ENCODE assay signal across 8 cellular contexts in the genomic region with DNA sequence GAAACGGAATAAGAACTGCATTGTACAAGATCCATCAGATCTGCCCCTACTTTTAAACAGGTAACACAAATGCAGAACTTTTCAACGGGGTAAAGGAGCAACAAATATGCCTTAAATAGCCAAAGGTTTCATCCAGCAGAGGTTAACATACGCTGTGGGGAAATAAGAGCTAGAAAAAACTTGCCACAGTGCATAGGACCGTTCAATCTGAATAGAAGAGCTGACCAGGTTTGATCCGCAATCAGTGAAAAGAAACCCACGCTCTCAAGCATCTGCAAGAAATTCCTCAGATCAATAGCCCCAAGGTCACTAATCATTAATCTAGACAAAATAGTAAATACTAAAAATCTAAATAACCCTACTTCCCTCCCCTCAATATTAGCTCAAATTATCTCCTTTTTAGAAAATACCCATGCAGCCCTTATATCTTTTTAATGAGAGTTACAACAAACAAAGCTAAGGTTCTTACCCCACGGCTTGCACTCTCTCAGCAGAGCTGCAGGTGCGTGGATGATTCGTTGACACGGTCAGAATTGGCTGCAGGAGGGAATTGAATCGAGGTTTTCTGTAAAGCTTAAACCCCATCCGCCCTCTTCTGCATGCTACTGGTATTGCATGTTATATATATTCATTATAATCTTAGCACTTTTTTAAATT. TPM values are rescaled to one million over a fixed set of nuclear protein-coding genes. Genes with fewer than 3 reads are reported as not detected.
DNase-seq lines count a peak whose midpoint lies in the region; ATAC-seq, FAIRE-seq and TF ChIP-seq lines count a peak whose summit lies in the region.

A gene with protein sequence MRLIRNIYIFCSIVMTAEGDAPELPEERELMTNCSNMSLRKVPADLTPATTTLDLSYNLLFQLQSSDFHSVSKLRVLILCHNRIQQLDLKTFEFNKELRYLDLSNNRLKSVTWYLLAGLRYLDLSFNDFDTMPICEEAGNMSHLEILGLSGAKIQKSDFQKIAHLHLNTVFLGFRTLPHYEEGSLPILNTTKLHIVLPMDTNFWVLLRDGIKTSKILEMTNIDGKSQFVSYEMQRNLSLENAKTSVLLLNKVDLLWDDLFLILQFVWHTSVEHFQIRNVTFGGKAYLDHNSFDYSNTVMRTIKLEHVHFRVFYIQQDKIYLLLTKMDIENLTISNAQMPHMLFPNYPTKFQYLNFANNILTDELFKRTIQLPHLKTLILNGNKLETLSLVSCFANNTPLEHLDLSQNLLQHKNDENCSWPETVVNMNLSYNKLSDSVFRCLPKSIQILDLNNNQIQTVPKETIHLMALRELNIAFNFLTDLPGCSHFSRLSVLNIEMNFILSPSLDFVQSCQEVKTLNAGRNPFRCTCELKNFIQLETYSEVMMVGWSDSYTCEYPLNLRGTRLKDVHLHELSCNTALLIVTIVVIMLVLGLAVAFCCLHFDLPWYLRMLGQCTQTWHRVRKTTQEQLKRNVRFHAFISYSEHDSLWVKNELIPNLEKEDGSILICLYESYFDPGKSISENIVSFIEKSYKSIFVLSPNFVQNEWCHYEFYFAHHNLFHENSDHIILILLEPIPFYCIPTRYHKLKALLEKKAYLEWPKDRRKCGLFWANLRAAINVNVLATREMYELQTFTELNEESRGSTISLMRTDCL (minus strand): TSS at position 539 of the 657 bp plus-strand sequence. CDS start 7,400 bp downstream, outside the sequence.

- H3K27ac Mint-ChIP-seq in activated naive CD4-positive, alpha-beta T cell treated with anti-CD3 and anti-CD28 coated beads, Interleukin-2, amount 50 U/mL, for 24 hours: peak within 1 kb of the TSS; percentile 5

- H3K9me3 Mint-ChIP-seq in activated naive CD4-positive, alpha-beta T cell treated with anti-CD3 and anti-CD28 coated beads, Interleukin-2, amount 50 U/mL, for 24 hours: no peaks in the 10 kb centered on the region

- peak within 1 kb of the TSS; percentile 56 for H3K4me3 Mint-ChIP-seq in activated naive CD4-positive, alpha-beta T cell treated with anti-CD3 and anti-CD28 coated beads, Interleukin-2, amount 50 U/mL, for 24 hours

- H3K4me3 ChIP-seq in left ventricle myocardium inferior: no peak within 1 kb of the TSS
- H3K4me3 ChIP-seq in small intestine (ENCODE audit: low read depth in 1 of 2, low read length in 2 of 2): no peak within 1 kb of the TSS

- H3K4me1 ChIP-seq in left ventricle myocardium inferior (no peaks in the 10 kb centered on the region), small intestine (ENCODE audit: control insufficient read depth in 2 of 2, insufficient read depth in 1 of 2, low read depth in 1 of 2, low read length in 1 of 2) (no peaks in the 10 kb centered on the region)

- H3K9me3 ChIP-seq in left ventricle myocardium inferior (replicated peaks) (peaks cover 2% of the 10 kb centered on the region), small intestine (ENCODE audit: control insufficient read depth, low read depth) (no peaks in the 10 kb centered on the region)

- peaks cover 5% of the 10 kb centered on the region for H3K4me1 Mint-ChIP-seq in activated naive CD4-positive, alpha-beta T cell treated with anti-CD3 and anti-CD28 coated beads, Interleukin-2, amount 50 U/mL, for 24 hours

- WGBS in small intestine, 3 donors: 27 to 33% (median 30%) methylated on average over 12 of the region's 12 CpGs

- DNase-seq in DMS53 treated with DMSO at 0.1 percent for 48 hours (lab: John Stamatoyannopoulos, UW; ENCODE audit: unreplicated experiment) (peak; percentile 81), GM19240 (ENCODE audit: insufficient read length, low spot score) (peak; percentile 41), NCI-H510A treated with DMSO at 0.1 percent for 48 hours (lab: John Stamatoyannopoulos, UW) (peak; percentile 52), left ventricle myocardium inferior (no peak), small intestine (peak; percentile 55), NCI-H1048 (lab: John Stamatoyannopoulos, UW) (no peak)

- H3K27ac ChIP-seq in left ventricle myocardium inferior (replicated peaks): no peak within 1 kb of the TSS
- no peak within 1 kb of the TSS for H3K27ac ChIP-seq in small intestine (ENCODE audit: low read depth in 1 of 2, low read length in 1 of 2)

- H3K27me3 Mint-ChIP-seq in activated naive CD4-positive, alpha-beta T cell treated with anti-CD3 and anti-CD28 coated beads, Interleukin-2, amount 50 U/mL, for 24 hours: no peaks in the 10 kb centered on the region

- no peaks in the 10 kb centered on the region for H3K36me3 Mint-ChIP-seq in activated naive CD4-positive, alpha-beta T cell treated with anti-CD3 and anti-CD28 coated beads, Interleukin-2, amount 50 U/mL, for 24 hours

- peak; percentile 77 for TF ChIP-seq CTCF in left ventricle myocardium inferior (IDR thresholded peaks at IDR 0.05; ENCODE audit: borderline replicate concordance)

- FAIRE-seq in small intestine (lab: Jason Lieb, UNC): no peak

- peak; percentile 70 for ATAC-seq in HG03280 (IDR thresholded peaks at IDR 0.05; ENCODE audit: unreplicated experiment)

- no peaks in the 10 kb centered on the region for H3K36me3 ChIP-seq in left ventricle myocardium inferior
- no peaks in the 10 kb centered on the region for H3K36me3 ChIP-seq in small intestine (ENCODE audit: control insufficient read depth in 2 of 2, insufficient read depth in 2 of 2, low read length in 2 of 2)

- H3K27me3 ChIP-seq in left ventricle myocardium inferior (ENCODE audit: low read depth) (no peaks in the 10 kb centered on the region), small intestine (ENCODE audit: control insufficient read depth in 2 of 2, insufficient read depth in 2 of 2, low read length in 2 of 2) (no peaks in the 10 kb centered on the region)

- intact Hi-C loops in left ventricle myocardium inferior (cut with micrococcal nuclease): no loop called here

RNA-seq across cellular contexts. Expression of the gene that starts here (rescaled TPM):
- total RNA-seq in left ventricle myocardium inferior: not detected
- polyA plus RNA-seq in small intestine: under 1 TPM in 2 of 3 donors, not detected in 1; 0.22 to 0.52 TPM

Comparison
In these comparisons a context has a peak if more than half of its experiments do, and no peak if none do; other contexts are left out.
1. Peak in DNase-seq in small intestine; RNA of the gene not detected or under 1 TPM.
2. DNase-seq: peak in DMS53 treated with DMSO at 0.1 percent for 48 hours (single experiment), GM19240 (single experiment) and NCI-H510A treated with DMSO at 0.1 percent for 48 hours (single experiment); none in left ventricle myocardium inferior (single experiment) and NCI-H1048 (single experiment).